In the genomic region with DNA sequence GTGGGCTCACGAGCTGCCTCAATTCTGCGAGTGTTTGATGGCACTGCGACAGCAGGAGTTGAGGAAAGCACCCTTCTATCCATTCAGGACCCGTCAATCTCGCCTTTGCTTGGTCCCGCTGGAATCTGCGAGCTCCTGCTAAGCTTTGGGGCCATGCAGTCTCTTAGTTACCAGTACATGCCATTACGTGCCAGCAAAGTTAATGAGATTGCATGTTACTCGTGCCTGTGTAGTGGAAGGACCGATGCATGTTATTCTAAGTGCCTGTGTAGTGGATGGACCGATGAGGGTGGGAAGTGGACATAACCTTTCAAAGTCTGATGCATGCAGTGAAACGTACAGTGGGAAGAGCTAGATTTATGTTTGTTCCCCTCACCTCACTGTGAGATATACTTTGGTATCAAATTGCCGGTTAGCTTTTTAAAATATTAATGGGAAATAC, we compare ENCODE assay signal across 8 cellular contexts. TPM values are rescaled to one million over a fixed set of nuclear protein-coding genes. Genes with fewer than 3 reads are reported as not detected.
DNase-seq lines count a peak whose midpoint lies in the region; ATAC-seq and TF ChIP-seq lines count a peak whose summit lies in the region.

No MANE protein-coding gene starts in this region.

- peaks cover 40% of the 10 kb centered on the region for H3K36me3 ChIP-seq in Loucy (ENCODE audit: insufficient read depth, low read length)

- TF ChIP-seq CTCF in Loucy (conservative IDR thresholded peaks at IDR 0.05; ENCODE audit: low read length) = no peak

- H3K79me2 ChIP-seq in Loucy (ENCODE audit: insufficient read depth, low read length) = peaks cover 56% of the 10 kb centered on the region

- peak; percentile 59 for DNase-seq in NCI-H748 (lab: John Stamatoyannopoulos, UW; ENCODE audit: unreplicated experiment)
- no peak for DNase-seq in NCI-H748 treated with DMSO at 0.1 percent for 48 hours (lab: John Stamatoyannopoulos, UW)
- peak in 6 of 61 donors; percentile 39 to 73 (median 59) for DNase-seq in caudate nucleus (lab: John Stamatoyannopoulos, UW)
- DNase-seq in left lobe of liver (ENCODE audit: low spot score) = no peak
- DNase-seq in ecto neural progenitor cell (ENCODE audit: low spot score) = no peak

- no peaks in the 10 kb centered on the region for H3K9me2 ChIP-seq in Loucy (replicated peaks; ENCODE audit: low read depth, low read length)

- H3K4me2 ChIP-seq in Loucy (ENCODE audit: low read depth, low read length, poor library complexity, severe bottlenecking) = peak overlapping the region; percentile 80

- peak overlapping the region; percentile 31 for H2AFZ ChIP-seq in Loucy (ENCODE audit: low read length)

- peaks cover 19% of the 10 kb centered on the region for H3K4me1 ChIP-seq in Loucy (ENCODE audit: insufficient read depth, low read length, poor library complexity, severe bottlenecking)

- peaks cover 12% of the 10 kb centered on the region for H3K27me3 ChIP-seq in Loucy (ENCODE audit: insufficient read depth, low read length, poor library complexity, severe bottlenecking)

- no peaks in the 10 kb centered on the region for H3K9me3 ChIP-seq in Loucy (ENCODE audit: insufficient read depth, low read depth, low read length)

- H3K9ac ChIP-seq in Loucy (ENCODE audit: low read depth, low read length, poor library complexity, severe bottlenecking) = peak overlapping the region; percentile 99

- peaks cover 54% of the 10 kb centered on the region for H4K20me1 ChIP-seq in Loucy (ENCODE audit: insufficient read depth, low read length, poor library complexity, severe bottlenecking)

- no peaks in the 10 kb centered on the region for H3F3A ChIP-seq in Loucy (ENCODE audit: low read depth)

- ATAC-seq in left lobe of liver = peak; percentile 36
- ATAC-seq in HG03571 (IDR thresholded peaks at IDR 0.05; ENCODE audit: unreplicated experiment) = no peak

- peak overlapping the region; percentile 93 for H3K4me3 ChIP-seq in Loucy (ENCODE audit: low read length, poor library complexity, severe bottlenecking)

- H3K27ac ChIP-seq in caudate nucleus (ENCODE audit: low read depth, low read length) (peak overlapping the region; percentile 83), temporal lobe (ENCODE audit: low read depth, low read length) (peak overlapping the region; percentile 64)

RNA-seq across cellular contexts. Expression of a gene that starts 0.6 kb away (rescaled TPM):
- total RNA-seq in left lobe of liver = 414 TPM
- 2,583 TPM for total RNA-seq in temporal lobe
